In the genomic region with DNA sequence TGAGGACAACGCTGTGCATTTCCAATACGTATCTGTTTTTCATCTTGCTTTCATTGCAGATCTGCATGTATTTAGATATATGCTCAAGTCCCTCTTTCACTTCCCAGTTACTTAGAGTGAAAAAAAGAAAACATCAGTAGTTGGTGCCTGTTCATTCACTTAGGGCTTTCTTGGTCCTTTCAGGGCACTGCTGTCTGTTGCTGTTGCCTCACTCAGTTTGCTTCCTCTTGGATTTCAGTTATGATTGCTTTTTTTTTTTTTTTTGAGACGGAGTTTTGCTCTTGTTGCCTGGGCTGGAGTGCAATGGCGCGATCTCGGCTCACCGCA, we compare ENCODE assay signal across 21 cellular contexts. TPM values are rescaled to one million over a fixed set of nuclear protein-coding genes. Genes with fewer than 3 reads are reported as not detected.
DNase-seq lines count a peak whose midpoint lies in the region; ATAC-seq and TF ChIP-seq lines count a peak whose summit lies in the region.
"Had no signal": no experiment of that assay in that cellular context is flagged by ENCODE, and none has a peak within 500 bp of the region (broad histone marks: within the 10 kb centered on the region; RNA-seq: fewer than 3 reads in every experiment).

No MANE protein-coding gene starts in this region.

- intact Hi-C loops in ascending aorta (cut with DNase I), result loop anchor here (5.0 kb wide), 1 partner anchor 59 kb away; no protein-coding TSS in a partner anchor
- intact Hi-C loops in testis (cut with DNase I; ENCODE audit: low total_unique reads), result no loop called here

- H3K36me3 ChIP-seq in ascending aorta, result no peaks in the 10 kb centered on the region
- H3K36me3 ChIP-seq in testis (ENCODE audit: low read depth, missing control alignments), result no peaks in the 10 kb centered on the region
- H3K36me3 ChIP-seq: HAP-1, heart left ventricle, WERI-Rb-1 had no signal

- H3K4me3 ChIP-seq in ascending aorta, result peak overlapping the region in 1 of 2 donors; percentile 17
- no peak overlapping the region for H3K4me3 ChIP-seq in testis
- H3K4me3 ChIP-seq: HAP-1, heart left ventricle, SK-N-MC, skin epidermis had no signal

- H3K27ac ChIP-seq in ascending aorta (peak overlapping the region; percentile 89 to 93), testis (peak overlapping the region; percentile 52 to 71)
- H3K27ac ChIP-seq: epithelial cell of prostate, SK-N-MC, WERI-Rb-1 had no signal

- peak; percentile 72 to 91 for DNase-seq in NOMO-1 (lab: John Stamatoyannopoulos, UW; ENCODE audit: unreplicated experiment in 2 of 2)
- no peak for DNase-seq in ascending aorta (ENCODE audit: low spot score in 2 of 2)
- DNase-seq in testis, result no peak
- no peak for DNase-seq in nucleus accumbens (lab: John Stamatoyannopoulos, UW)
- no peak for DNase-seq in C1 segment of cervical spinal cord (lab: John Stamatoyannopoulos, UW)
- no peak for DNase-seq in activated T-cell treated with anti-CD3 and anti-CD28 coated beads, Interleukin-2, amount 50 U/mL, for 1 hour
- no peak for DNase-seq in islet precursor cell
- DNase-seq: activated CD4-positive, alpha-beta T cell treated with anti-CD3 and anti-CD28 coated beads, Interleukin-2, amount 50 U/mL, for 48 hours; activated CD8-positive, alpha-beta memory T cell treated with anti-CD3 and anti-CD28 coated beads, Interleukin-2, amount 50 U/mL, for 48 hours; EL; heart left ventricle; left cardiac atrium; NCI-H1436; NCI-H446 treated with DMSO at 0.1 percent for 48 hours; substantia nigra; WERI-Rb-1 had no signal

- TF ChIP-seq CTCF in ascending aorta (IDR thresholded peaks at IDR 0.05) (no peak), testis (IDR thresholded peaks at IDR 0.05) (no peak)

- H3K27me3 ChIP-seq in ascending aorta, result no peaks in the 10 kb centered on the region
- H3K27me3 ChIP-seq in testis, result no peaks in the 10 kb centered on the region
- H3K27me3 ChIP-seq: heart left ventricle had no signal

- no peak for TF ChIP-seq POLR2A in testis (IDR thresholded peaks at IDR 0.05)

- ATAC-seq in GM19324 (IDR thresholded peaks at IDR 0.05; ENCODE audit: low FRiP score, unreplicated experiment), result peak; percentile 41
- ATAC-seq: left cardiac atrium had no signal

- H3K9me3 ChIP-seq in ascending aorta, result no peaks in the 10 kb centered on the region
- no peaks in the 10 kb centered on the region for H3K9me3 ChIP-seq in testis
- H3K9me3 ChIP-seq: HAP-1, heart left ventricle had no signal

- H3K4me1 ChIP-seq in ascending aorta, result peaks cover 33 to 82% of the 10 kb centered on the region in 2 donors
- peaks cover 61% of the 10 kb centered on the region for H3K4me1 ChIP-seq in testis

- WGBS in testis, 2 donors, result 64 to 72% methylated on average over 7 of the region's 7 CpGs

RNA-seq across cellular contexts. Expression of a gene that starts 19.3 kb away (rescaled TPM):
- total RNA-seq in ascending aorta (16.1 TPM), testis (100 to 1,000 TPM; 108 to 120 TPM)
- 39.4 TPM for polyA plus RNA-seq in testis (ENCODE audit: insufficient read depth, low read depth, low replicate concordance)

Comparison
In these comparisons a context has a peak if more than half of its experiments do, and no peak if none do; other contexts are left out.
1. DNase-seq: peak in NOMO-1 (2 of 2); none in ascending aorta (0 of 2), testis (single experiment), nucleus accumbens (0 of 56), C1 segment of cervical spinal cord (0 of 14), activated T-cell treated with anti-CD3 and anti-CD28 coated beads, Interleukin-2, amount 50 U/mL, for 1 hour (single experiment) and islet precursor cell (single experiment).